In the genomic region with DNA sequence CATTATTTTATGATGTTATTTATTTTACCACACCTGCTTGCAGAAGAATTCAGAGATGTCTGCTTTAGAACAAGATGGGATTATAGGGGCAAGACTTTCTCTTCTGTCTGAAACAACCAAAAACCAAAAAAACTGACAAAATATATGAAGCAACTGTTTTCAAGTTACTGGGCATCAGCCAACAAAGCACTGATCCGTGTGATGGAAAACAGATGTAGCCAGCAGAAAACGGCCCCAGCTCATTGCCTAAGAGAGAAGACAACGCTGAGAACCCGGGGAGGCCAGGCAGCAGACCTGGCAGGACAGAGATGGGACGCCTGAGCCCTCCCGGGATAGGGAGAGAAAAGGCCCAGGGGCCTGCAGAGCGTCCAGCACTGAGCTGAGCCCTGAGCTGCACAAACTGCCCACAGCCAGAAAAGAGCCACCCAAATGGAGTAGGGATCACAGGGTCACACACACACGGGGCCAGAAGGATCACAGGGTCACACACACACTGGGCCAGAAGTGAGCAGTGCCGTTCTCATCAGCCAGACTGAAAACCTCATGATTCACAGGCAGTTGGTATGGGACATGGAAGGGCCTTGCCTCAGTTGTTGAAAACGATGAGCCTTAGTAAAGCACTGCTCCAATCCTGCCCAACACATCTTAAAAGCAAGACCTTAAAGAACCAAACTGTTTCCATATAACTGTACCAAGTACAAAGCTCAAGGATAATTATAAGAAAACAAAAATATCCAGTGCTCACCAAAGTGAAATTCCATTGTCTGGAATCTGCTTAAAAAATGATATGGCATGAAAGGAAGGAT, we compare ENCODE assay signal across 11 cellular contexts. TPM values are rescaled to one million over a fixed set of nuclear protein-coding genes. Genes with fewer than 3 reads are reported as not detected.
DNase-seq lines count a peak whose midpoint lies in the region; ATAC-seq, FAIRE-seq and TF ChIP-seq lines count a peak whose summit lies in the region.
"Had no signal": no experiment of that assay in that cellular context is flagged by ENCODE, and none has a peak within 500 bp of the region (broad histone marks: within the 10 kb centered on the region; RNA-seq: fewer than 3 reads in every experiment).

No MANE protein-coding gene starts in this region.

- ATAC-seq in esophagus mucosa = no peak

- TF ChIP-seq CTCF in BE2C (IDR thresholded peaks at IDR 0.05; ENCODE audit: low read depth, low read length) = no peak
- TF ChIP-seq CTCF in osteoblast (IDR thresholded peaks at IDR 0.05; ENCODE audit: extremely low read depth, low read depth, low read length) = no peak

- H4K20me1 ChIP-seq in osteoblast (ENCODE audit: insufficient read depth, low read length) = peaks cover 9% of the 10 kb centered on the region

- FAIRE-seq in RCC 7860 (lab: Jason Lieb, UNC) = no peak

- H3K4me1 ChIP-seq in BE2C (peaks cover 8% of the 10 kb centered on the region), osteoblast (ENCODE audit: insufficient read depth, low read length) (peaks cover 59% of the 10 kb centered on the region)

- peaks cover 65% of the 10 kb centered on the region for H3K79me2 ChIP-seq in osteoblast (ENCODE audit: insufficient read depth, low read length)

- H3K9me3 ChIP-seq in BE2C (no peaks in the 10 kb centered on the region), osteoblast (ENCODE audit: low read depth, low read length) (no peaks in the 10 kb centered on the region)

- H3K36me3 ChIP-seq in BE2C (no peaks in the 10 kb centered on the region), osteoblast (ENCODE audit: insufficient read depth, low read length) (no peaks in the 10 kb centered on the region)

- H2AFZ ChIP-seq in osteoblast (ENCODE audit: low read length) = no peak overlapping the region

- H3K4me3 ChIP-seq in BE2C (ENCODE audit: low read depth, low read length) (no peak overlapping the region), osteoblast (ENCODE audit: insufficient read depth, low read length) (peak overlapping the region; percentile 18)

- DNase-seq in BE2C (peak; percentile 58), RCC 7860 (ENCODE audit: low spot score) (peak; percentile 18), fibroblast of the conjunctiva (ENCODE audit: low read depth) (peak; percentile 89), osteoblast (ENCODE audit: insufficient read length, low spot score, missing footprints) (no peak), OCI-M2 (lab: John Stamatoyannopoulos, UW; ENCODE audit: unreplicated experiment) (no peak), NCI-H748 treated with DMSO at 0.1 percent for 48 hours (lab: John Stamatoyannopoulos, UW) (no peak), NCI-H1436 (lab: John Stamatoyannopoulos, UW) (no peak)
- DNase-seq: activated naive CD4-positive, alpha-beta T cell; RPMI8226; stimulated activated CD4-positive, alpha-beta T cell treated with anti-CD3 and anti-CD28 coated beads, Interleukin-4, amount 100 ng/mL, for 4 hours had no signal

- H3K27ac ChIP-seq in osteoblast (ENCODE audit: low read depth, low read length) = peak overlapping the region; percentile 99

- H3K27me3 ChIP-seq in BE2C (no peaks in the 10 kb centered on the region), osteoblast (ENCODE audit: insufficient read depth, low read length) (no peaks in the 10 kb centered on the region)

- H3K4me2 ChIP-seq in osteoblast (ENCODE audit: insufficient read depth, low read length) = peak overlapping the region; percentile 84

RNA-seq across cellular contexts. Expression of a gene that starts 12.1 kb away (rescaled TPM):
- polyA plus RNA-seq in BE2C (2012; ENCODE audit: insufficient read depth, insufficient read length, low read depth) = 7.4 TPM
- total RNA-seq in osteoblast (307 and 324 TPM in 2 replicates), esophagus mucosa (7.1 TPM)

Comparison
In these comparisons a context has a peak if more than half of its experiments do, and no peak if none do; other contexts are left out.
1. DNase-seq: peak in BE2C (single experiment), RCC 7860 (single experiment) and fibroblast of the conjunctiva (single experiment); none in osteoblast (single experiment), OCI-M2 (single experiment), NCI-H748 treated with DMSO at 0.1 percent for 48 hours (single experiment) and NCI-H1436 (single experiment).
2. RNA of a gene that starts 12.1 kb away (total RNA-seq): 307 to 324 TPM in osteoblast; 7.1 TPM in esophagus mucosa (single experiment); every median in the first group is over 10 times any median in the second.